ENCODE assay signal across 8 cellular contexts in genomic region chr12:59164991-59165718, GRCh38.
DNase-seq lines count a peak whose midpoint lies in the region; ATAC-seq and TF ChIP-seq lines count a peak whose summit lies in the region.

No MANE protein-coding gene starts in this region.

- TF ChIP-seq CTCF in cardiac muscle cell (IDR thresholded peaks at IDR 0.05; ENCODE audit: low read depth, low read length) (peak; percentile 54), endodermal cell (conservative IDR thresholded peaks at IDR 0.05) (peak; percentile 81), psoas muscle (IDR thresholded peaks at IDR 0.05) (peak; percentile 39)

- no peak overlapping the region for H3K4me3 ChIP-seq in cardiac muscle cell
- no peak overlapping the region for H3K4me3 ChIP-seq in right cardiac atrium (ENCODE audit: low read length)
- no peak overlapping the region for H3K4me3 ChIP-seq in endodermal cell (ENCODE audit: low read length)
- H3K4me3 ChIP-seq in psoas muscle = no peak overlapping the region

- H3K27me3 ChIP-seq in cardiac muscle cell (no peaks in the 10 kb centered on the region), right cardiac atrium (ENCODE audit: control insufficient read depth, insufficient read depth) (no peaks in the 10 kb centered on the region), endodermal cell (ENCODE audit: control insufficient read depth, insufficient read depth, low read length, poor library complexity, severe bottlenecking) (no peaks in the 10 kb centered on the region), psoas muscle (ENCODE audit: insufficient read depth in 3 of 3, low read length in 2 of 3) (no peaks in the 10 kb centered on the region)

- H3K27me3 Mint-ChIP-seq in endodermal cell (ENCODE audit: insufficient read depth) = no peaks in the 10 kb centered on the region

- no peak overlapping the region for H3K27ac ChIP-seq in cardiac muscle cell
- H3K27ac ChIP-seq in right cardiac atrium (ENCODE audit: low read length) = no peak overlapping the region
- no peak overlapping the region for H3K27ac ChIP-seq in endodermal cell (ENCODE audit: low read depth, low read length)
- H3K27ac ChIP-seq in psoas muscle = no peak overlapping the region

- peak; percentile 54 to 67 for DNase-seq in cardiac muscle cell (ENCODE audit: low read depth in 1 of 2, low spot score in 1 of 2)
- no peak for DNase-seq in right cardiac atrium
- peak; percentile 57 for DNase-seq in NCI-H748 treated with DMSO at 0.1 percent for 48 hours (lab: John Stamatoyannopoulos, UW)
- no peak for DNase-seq in endodermal cell
- DNase-seq in psoas muscle = no peak
- DNase-seq in activated CD4-positive, CD25-positive, alpha-beta regulatory T cell (lab: John Stamatoyannopoulos, UW) = no peak

- H3K4me3 Mint-ChIP-seq in endodermal cell = no peak overlapping the region

- peaks cover 29% of the 10 kb centered on the region for H3K4me1 Mint-ChIP-seq in endodermal cell

- H3K27ac Mint-ChIP-seq in endodermal cell = no peak overlapping the region

- intact Hi-C loops in right cardiac atrium (cut with DNase I) = loop anchor here in 1 of 4 donors (10.0 kb wide), 1 partner anchor 820 kb away; no protein-coding TSS in a partner anchor
- intact Hi-C loops in psoas muscle (cut with DNase I) = loop anchor here in 1 of 2 donors (5.0 kb wide), 1 partner anchor 823 kb away; no protein-coding TSS in a partner anchor

- ATAC-seq in right cardiac atrium (no peak), psoas muscle (no peak), HG03439 (IDR thresholded peaks at IDR 0.05; ENCODE audit: unreplicated experiment) (no peak), GM21367 (IDR thresholded peaks at IDR 0.05; ENCODE audit: unreplicated experiment) (no peak)

- H3K9me3 ChIP-seq in cardiac muscle cell (ENCODE audit: low read depth) = no peaks in the 10 kb centered on the region
- no peaks in the 10 kb centered on the region for H3K9me3 ChIP-seq in right cardiac atrium (ENCODE audit: control insufficient read depth, low read length)
- H3K9me3 ChIP-seq in endodermal cell (ENCODE audit: control insufficient read depth, low read length) = no peaks in the 10 kb centered on the region
- no peaks in the 10 kb centered on the region for H3K9me3 ChIP-seq in psoas muscle

- H3K36me3 ChIP-seq in cardiac muscle cell (no peaks in the 10 kb centered on the region), endodermal cell (ENCODE audit: control insufficient read depth, insufficient read depth, low read length) (no peaks in the 10 kb centered on the region), psoas muscle (ENCODE audit: insufficient read depth in 1 of 2, low read depth in 1 of 2) (no peaks in the 10 kb centered on the region)

- no peaks in the 10 kb centered on the region for H3K36me3 Mint-ChIP-seq in endodermal cell (ENCODE audit: low read depth)

- H3K9me3 Mint-ChIP-seq in endodermal cell = no peaks in the 10 kb centered on the region

- H3K9ac ChIP-seq in endodermal cell (ENCODE audit: extremely low read depth, low read length, poor library complexity, severe bottlenecking) = no peak overlapping the region

- WGBS in right cardiac atrium = 36% methylated on average over 4 of the region's 4 CpGs
- WGBS in endodermal cell (ENCODE audit: insufficient coverage in 1 of 2, insufficient read length in 1 of 2), 2 experiments = 89 to 91% methylated on average over 1 to 2 of the region's 4 CpGs
- WGBS in psoas muscle, 3 donors = 29 to 31% (median 30%) methylated on average over 4 of the region's 4 CpGs

- H3K4me1 ChIP-seq in cardiac muscle cell (ENCODE audit: low read depth) = peaks cover 4% of the 10 kb centered on the region
- H3K4me1 ChIP-seq in right cardiac atrium (ENCODE audit: control insufficient read depth, insufficient read depth, low read length) = no peaks in the 10 kb centered on the region
- peaks cover 18% of the 10 kb centered on the region for H3K4me1 ChIP-seq in endodermal cell (ENCODE audit: control insufficient read depth, insufficient read depth, low read length)
- no peaks in the 10 kb centered on the region for H3K4me1 ChIP-seq in psoas muscle

Comparison
In these comparisons a context has a peak if more than half of its experiments do, and no peak if none do; other contexts are left out.
1. DNase-seq: peak in cardiac muscle cell (2 of 2) and NCI-H748 treated with DMSO at 0.1 percent for 48 hours (single experiment); none in right cardiac atrium (0 of 3), endodermal cell (single experiment), psoas muscle (0 of 2) and activated CD4-positive, CD25-positive, alpha-beta regulatory T cell (0 of 4).
2. Peak in every context shown above with its lines, with median percentiles within 50 percentile points of each other: CTCF ChIP-seq.